Comparison of ENCODE assay signal across 10 cellular contexts in genomic region chr1:7069888-7070287, GRCh38.
DNase-seq lines count a peak whose midpoint lies in the region; ATAC-seq and TF ChIP-seq lines count a peak whose summit lies in the region.
"Had no signal": no experiment of that assay in that cellular context is flagged by ENCODE, and none has a peak within 500 bp of the region (broad histone marks: within the 10 kb centered on the region; RNA-seq: fewer than 3 reads in every experiment).

No MANE protein-coding gene starts in this region.

- DNase-seq in GM23338 (ENCODE audit: low spot score) (peak; percentile 89), cardiac fibroblast (ENCODE audit: low read depth in 2 of 2) (no peak), iris pigment epithelial cell (ENCODE audit: low read depth) (peak; percentile 11), GM19238 (ENCODE audit: insufficient read length, low spot score) (no peak), HCEC 1CT (no peak)

- H3K4me2 ChIP-seq in GM23338 (peak overlapping the region; percentile 84), skeletal muscle satellite cell (ENCODE audit: low read length) (peak overlapping the region; percentile 82)

- no peak overlapping the region for H3K27ac ChIP-seq in GM23338 (ENCODE audit: low read depth)
- H3K27ac ChIP-seq: neutrophil had no signal

- no peaks in the 10 kb centered on the region for H3F3A ChIP-seq in GM23338 (replicated peaks; ENCODE audit: low read depth)

- no peaks in the 10 kb centered on the region for H3K27me3 Mint-ChIP-seq in GM23338 (ENCODE audit: insufficient read depth, low read depth, poor library complexity)

- H3K9me2 ChIP-seq in GM23338 (ENCODE audit: insufficient read depth), result no peaks in the 10 kb centered on the region; the same call in 1 of the 2 replicates

- peak overlapping the region; percentile 61 for H3K4me3 ChIP-seq in GM23338
- H3K4me3 ChIP-seq in cardiac fibroblast (replicated peaks in 1 of 2; ENCODE audit: low read depth in 2 of 2, low read length in 2 of 2), result peak overlapping the region; percentile 31 to 39
- H3K4me3 ChIP-seq in skeletal muscle satellite cell (ENCODE audit: low read length), result peak overlapping the region; percentile 62

- H3K27ac Mint-ChIP-seq in GM23338, result no peak overlapping the region
- H3K27ac Mint-ChIP-seq: stimulated activated naive B cell treated with anti-CD40 and anti-IgM and Interleukin-4, amounts not matched to agents 10 μg/mL and 1 μg/mL and 100 μg/mL, for 72 hours had no signal

- no peaks in the 10 kb centered on the region; the same call in 1 of the 2 replicates for H3K4me1 ChIP-seq in GM23338 (ENCODE audit: insufficient read depth)
- peaks cover 5% of the 10 kb centered on the region for H3K4me1 ChIP-seq in skeletal muscle satellite cell (ENCODE audit: control insufficient read depth, insufficient read depth, low read length)

- H3K36me3 Mint-ChIP-seq in GM23338 (ENCODE audit: low read depth), result no peaks in the 10 kb centered on the region
- H3K36me3 Mint-ChIP-seq: stimulated activated naive B cell treated with anti-CD40 and anti-IgM and Interleukin-4, amounts not matched to agents 10 μg/mL and 1 μg/mL and 100 μg/mL, for 72 hours had no signal

- TF ChIP-seq CTCF in GM23338 (conservative IDR thresholded peaks at IDR 0.05; ENCODE audit: low read depth in 2 of 2) (no peak), cardiac fibroblast (IDR thresholded peaks at IDR 0.05; ENCODE audit: low read depth, low read length) (no peak)

- H3K79me2 ChIP-seq in GM23338 (replicated peaks; ENCODE audit: insufficient read depth), result no peaks in the 10 kb centered on the region

- H3K9me3 ChIP-seq in skeletal muscle satellite cell (replicated peaks; ENCODE audit: low read length), result no peaks in the 10 kb centered on the region
- H3K9me3 ChIP-seq: neutrophil had no signal

- 0 out of 2 replicates have a peak, but pooled peaks cover under 1% of the 10 kb centered on the region for H4K20me1 ChIP-seq in GM23338 (replicated peaks; ENCODE audit: insufficient read depth)

- H3K36me3 ChIP-seq in GM23338 (ENCODE audit: insufficient read depth) (no peaks in the 10 kb centered on the region), skeletal muscle satellite cell (ENCODE audit: insufficient read depth, low read length) (no peaks in the 10 kb centered on the region)
- H3K36me3 ChIP-seq: neutrophil had no signal

- peak overlapping the region; percentile 92 for H2AFZ ChIP-seq in GM23338

- H3K4me1 Mint-ChIP-seq in GM23338, result peaks cover 4% of the 10 kb centered on the region; the same call in 2 of the 3 replicates
- H3K4me1 Mint-ChIP-seq: stimulated activated naive B cell treated with anti-CD40 and anti-IgM and Interleukin-4, amounts not matched to agents 10 μg/mL and 1 μg/mL and 100 μg/mL, for 72 hours had no signal

- H3K9ac ChIP-seq in skeletal muscle satellite cell (ENCODE audit: low read depth, low read length), result no peak overlapping the region

- no peaks in the 10 kb centered on the region for H3K9me3 Mint-ChIP-seq in GM23338
- H3K9me3 Mint-ChIP-seq: stimulated activated naive B cell treated with anti-CD40 and anti-IgM and Interleukin-4, amounts not matched to agents 10 μg/mL and 1 μg/mL and 100 μg/mL, for 72 hours had no signal

- ATAC-seq in GM23338 (peak; percentile 94), HG03571 (IDR thresholded peaks at IDR 0.05; ENCODE audit: unreplicated experiment) (no peak), GM19351 (IDR thresholded peaks at IDR 0.05; ENCODE audit: unreplicated experiment) (no peak)

- H3K27me3 ChIP-seq in GM23338 (ENCODE audit: insufficient read depth) (no peaks in the 10 kb centered on the region), skeletal muscle satellite cell (ENCODE audit: control insufficient read depth, insufficient read depth, low read length) (peaks cover 33% of the 10 kb centered on the region)

- peak overlapping the region; percentile 75 for H3K4me3 Mint-ChIP-seq in GM23338
- H3K4me3 Mint-ChIP-seq: stimulated activated naive B cell treated with anti-CD40 and anti-IgM and Interleukin-4, amounts not matched to agents 10 μg/mL and 1 μg/mL and 100 μg/mL, for 72 hours had no signal

TF ChIP-seq in GM23338, 12 proteins besides CTCF, POLR2A, EP300 and RAD21 (continues in another document):
- TF ChIP-seq JUNB (IDR thresholded peaks at IDR 0.05; ENCODE audit: unreplicated experiment) (no peak), CREB1 (CRISPR knock-in tag; IDR thresholded peaks at IDR 0.05; ENCODE audit: low read depth) (no peak), EZH2 (IDR thresholded peaks at IDR 0.05; ENCODE audit: low read depth, unreplicated experiment) (no peak), EZH2phosphoT487 (IDR thresholded peaks at IDR 0.05; ENCODE audit: unreplicated experiment) (no peak), ZNF114 (CRISPR knock-in tag; IDR thresholded peaks at IDR 0.05) (no peak), ZNF462 (CRISPR knock-in tag; IDR thresholded peaks at IDR 0.05) (no peak), STAT1 (IDR thresholded peaks at IDR 0.05; ENCODE audit: unreplicated experiment) (no peak), ETS1 (IDR thresholded peaks at IDR 0.05) (no peak), POLR2AphosphoS5 (IDR thresholded peaks at IDR 0.05; ENCODE audit: low read depth) (no peak)

Comparison
In these comparisons a context has a peak if more than half of its experiments do, and no peak if none do; other contexts are left out.
1. DNase-seq: peak in GM23338 (single experiment) and iris pigment epithelial cell (single experiment); none in cardiac fibroblast (0 of 2), GM19238 (single experiment) and HCEC 1CT (single experiment).
2. Peak in every context shown above with its lines, with median percentiles within 50 percentile points of each other: H3K4me3 ChIP-seq.